ENCODE assay signal across 8 cellular contexts in genomic region chr15:45117327-45118130, GRCh38. TPM values are rescaled to one million over a fixed set of nuclear protein-coding genes. Genes with fewer than 3 reads are reported as not detected.
DNase-seq lines count a peak whose midpoint lies in the region; ATAC-seq and TF ChIP-seq lines count a peak whose summit lies in the region.

No MANE protein-coding gene starts in this region.

- peak overlapping the region in 1 of 2 donors; percentile 3 for H3K27ac Mint-ChIP-seq in effector memory CD8-positive, alpha-beta T cell
- H3K27ac Mint-ChIP-seq in osteocyte (ENCODE audit: unreplicated experiment) = no peak overlapping the region

- no peaks in the 10 kb centered on the region for H3K9me3 Mint-ChIP-seq in effector memory CD8-positive, alpha-beta T cell
- no peaks in the 10 kb centered on the region for H3K9me3 Mint-ChIP-seq in osteocyte (ENCODE audit: unreplicated experiment)

- DNase-seq in effector memory CD8-positive, alpha-beta T cell = no peak
- DNase-seq in osteocyte (ENCODE audit: extremely low spot score, unreplicated experiment) (no peak), NCI-H1417 (lab: John Stamatoyannopoulos, UW) (no peak), dermis blood vessel endothelial cell (no peak), nucleus accumbens (lab: John Stamatoyannopoulos, UW) (no peak)

- no peak for TF ChIP-seq CTCF in osteocyte (IDR thresholded peaks at IDR 0.05)

- H3K27me3 Mint-ChIP-seq in effector memory CD8-positive, alpha-beta T cell = peaks cover 83 to 96% of the 10 kb centered on the region in 2 donors
- peaks cover 33% of the 10 kb centered on the region for H3K27me3 Mint-ChIP-seq in osteocyte (ENCODE audit: unreplicated experiment)

- peak overlapping the region; percentile 72 to 77 for H3K4me3 Mint-ChIP-seq in effector memory CD8-positive, alpha-beta T cell
- H3K4me3 Mint-ChIP-seq in osteocyte (ENCODE audit: unreplicated experiment) = peak overlapping the region; percentile 24

- H3K4me1 Mint-ChIP-seq in effector memory CD8-positive, alpha-beta T cell (ENCODE audit: low read depth in 2 of 2) = peaks cover 18 to 32% of the 10 kb centered on the region in 2 donors
- peaks cover 8% of the 10 kb centered on the region for H3K4me1 Mint-ChIP-seq in osteocyte (ENCODE audit: unreplicated experiment)

- ATAC-seq in GM18498 (IDR thresholded peaks at IDR 0.05; ENCODE audit: unreplicated experiment) (peak; percentile 11), HG03280 (IDR thresholded peaks at IDR 0.05; ENCODE audit: unreplicated experiment) (peak; percentile 6), GM18520 (IDR thresholded peaks at IDR 0.05; ENCODE audit: unreplicated experiment) (no peak)
- ATAC-seq in effector memory CD8-positive, alpha-beta T cell (replicated peaks) = peak; percentile 10

- peaks cover 2% of the 10 kb centered on the region for H3K36me3 Mint-ChIP-seq in effector memory CD8-positive, alpha-beta T cell (ENCODE audit: insufficient read depth)
- H3K36me3 Mint-ChIP-seq in osteocyte (ENCODE audit: unreplicated experiment) = no peaks in the 10 kb centered on the region

RNA-seq across cellular contexts. Expression of gene DUOXA2, which starts 3.4 kb away (rescaled TPM):
- total RNA-seq in osteocyte (not detected in 2 replicates), dermis blood vessel endothelial cell (not detected in 2 replicates)

RNA-seq across cellular contexts. Expression of gene DUOX2, which starts 3.6 kb away (rescaled TPM):
- total RNA-seq in osteocyte = 0.08 TPM in 1 of 2 replicates, not detected in the other
- not detected in 2 replicates for total RNA-seq in dermis blood vessel endothelial cell

RNA-seq across cellular contexts. Expression of gene DUOXA1, which starts 12.2 kb away (rescaled TPM):
- total RNA-seq in osteocyte (not detected in 2 replicates), dermis blood vessel endothelial cell (not detected in 2 replicates)

RNA-seq across cellular contexts. Expression of gene DUOX1, which starts 12.3 kb away (rescaled TPM):
- not detected in 2 replicates for total RNA-seq in osteocyte
- not detected in 2 replicates for total RNA-seq in dermis blood vessel endothelial cell
